In genomic region chr9:129336130-129336528, GRCh38 we compare ENCODE assay signal across 8 cellular contexts.
DNase-seq lines count a peak whose midpoint lies in the region; ATAC-seq and TF ChIP-seq lines count a peak whose summit lies in the region.

No MANE protein-coding gene starts in this region.

- H3K27ac ChIP-seq in right atrium auricular region (peak overlapping the region; percentile 77 to 86), coronary artery (peak overlapping the region; percentile 85 to 97), foreskin keratinocyte (no peak overlapping the region)

- peak overlapping the region in 1 of 2 donors; percentile 48 for H3K4me3 ChIP-seq in right atrium auricular region
- H3K4me3 ChIP-seq in coronary artery, result peak overlapping the region; percentile 65

- intact Hi-C loops in left cardiac atrium (cut with DNase I), result loop anchor here in 1 of 2 donors (5.0 to 10.0 kb wide), 2 partner anchors 76 to 279 kb away; no protein-coding TSS in a partner anchor

- peaks cover 0 to 48% of the 10 kb centered on the region in 2 donors for H3K4me1 ChIP-seq in right atrium auricular region
- H3K4me1 ChIP-seq in foreskin keratinocyte, result peaks cover 15% of the 10 kb centered on the region

- peaks cover 9 to 32% (median 22%) of the 10 kb centered on the region in 3 donors for H3K4me1 Mint-ChIP-seq in naive B cell

- no peaks in the 10 kb centered on the region for H3K36me3 ChIP-seq in right atrium auricular region

- no peak for ATAC-seq in left cardiac atrium
- ATAC-seq in naive B cell (ENCODE audit: low read depth in 2 of 2), result peak; percentile 2 to 4
- no peak for ATAC-seq in foreskin keratinocyte

- peaks cover under 1 to 6% (median 3%) of the 10 kb centered on the region in 7 donors for H3K9me3 Mint-ChIP-seq in naive B cell

- H3K9me3 ChIP-seq in right atrium auricular region, result peaks cover 0 to under 1% of the 10 kb centered on the region in 2 donors

- peak overlapping the region; percentile 50 to 93 (median 82) for H3K4me3 Mint-ChIP-seq in naive B cell

- H3K27me3 ChIP-seq in right atrium auricular region (no peaks in the 10 kb centered on the region), foreskin keratinocyte (no peaks in the 10 kb centered on the region)

- DNase-seq in right atrium auricular region (ENCODE audit: low spot score), result no peak
- no peak for DNase-seq in left cardiac atrium
- DNase-seq in coronary artery (ENCODE audit: low spot score), result no peak
- no peak for DNase-seq in naive B cell
- DNase-seq in foreskin keratinocyte, result no peak
- DNase-seq in SK-N-DZ (ENCODE audit: low spot score), result no peak
- no peak for DNase-seq in 8988T
- no peak for DNase-seq in Kasumi-1 (lab: John Stamatoyannopoulos, UW)

- H3K36me3 Mint-ChIP-seq in naive B cell, result peaks cover 5 to 10% of the 10 kb centered on the region in 2 donors

- peak overlapping the region in 1 of 6 donors; percentile 47 for H3K27ac Mint-ChIP-seq in naive B cell

- no peak for TF ChIP-seq CTCF in right atrium auricular region (IDR thresholded peaks at IDR 0.05)
- no peak for TF ChIP-seq CTCF in coronary artery (IDR thresholded peaks at IDR 0.05)
- no peak for TF ChIP-seq CTCF in foreskin keratinocyte (conservative IDR thresholded peaks at IDR 0.05)

- H3K27me3 Mint-ChIP-seq in naive B cell, result peaks cover 24 to 61% (median 31%) of the 10 kb centered on the region in 3 donors

Comparison
In these comparisons a context has a peak if more than half of its experiments do, and no peak if none do; other contexts are left out.
1. ATAC-seq: peak in naive B cell (2 of 2); none in left cardiac atrium (0 of 2) and foreskin keratinocyte (single experiment).